ENCODE assay signal across 8 cellular contexts in the genomic region with DNA sequence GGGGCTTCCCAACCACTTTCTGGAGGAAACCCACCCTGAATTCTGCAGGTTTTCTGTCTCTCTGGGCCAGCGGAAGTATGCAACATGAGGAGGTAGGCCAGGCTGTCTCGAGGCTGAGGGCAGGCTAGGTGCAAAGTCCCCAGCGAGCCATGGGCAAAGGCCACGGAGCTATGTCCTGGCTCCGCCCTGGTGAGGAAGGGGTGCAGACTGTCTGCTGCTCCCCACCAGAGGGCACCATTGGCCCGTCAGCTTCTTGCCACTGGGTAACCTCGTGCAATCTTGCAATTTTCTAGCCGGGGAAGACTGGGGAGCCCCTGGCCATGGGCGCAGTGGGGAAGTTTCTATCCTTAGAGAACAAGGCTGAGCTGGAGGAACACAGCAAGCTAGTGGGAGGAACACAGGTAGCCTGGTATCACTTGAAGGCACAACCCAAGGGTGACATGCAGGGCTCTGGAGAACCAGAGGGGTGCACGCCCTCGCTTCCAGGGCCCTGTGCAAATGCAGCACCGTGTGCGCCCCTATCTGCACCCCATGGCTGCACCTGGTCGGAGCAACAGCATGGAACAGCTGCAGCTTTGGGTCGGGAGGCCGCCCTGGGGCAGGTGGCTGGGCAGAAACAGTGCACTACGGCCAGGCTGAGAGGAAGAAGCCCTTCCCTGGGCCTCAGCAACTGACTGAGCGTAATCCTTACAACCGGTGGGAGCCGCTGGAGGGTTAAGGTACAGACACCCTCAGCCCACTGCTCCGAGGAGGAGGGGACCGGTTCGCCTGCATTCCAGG. TPM values are rescaled to one million over a fixed set of nuclear protein-coding genes. Genes with fewer than 3 reads are reported as not detected.
DNase-seq lines count a peak whose midpoint lies in the region; ATAC-seq and TF ChIP-seq lines count a peak whose summit lies in the region.

No MANE protein-coding gene starts in this region.

- H3K36me3 ChIP-seq in esophagus muscularis mucosa (peaks cover 2 to 23% (median 20%) of the 10 kb centered on the region in 4 donors), muscle layer of duodenum (ENCODE audit: control insufficient read depth in 1 of 2, insufficient read depth in 2 of 2, low read length in 2 of 2) (peaks cover 4 to 8% of the 10 kb centered on the region in 2 donors)

- H3K27ac ChIP-seq in esophagus muscularis mucosa (replicated peaks in 1 of 4): peak overlapping the region; percentile 86 to 95 (median 91)
- H3K27ac ChIP-seq in muscle layer of duodenum (ENCODE audit: low read length): peak overlapping the region; percentile 96

- peak; percentile 71 for ATAC-seq in GM19467 (IDR thresholded peaks at IDR 0.05; ENCODE audit: unreplicated experiment)

- peaks cover 0 to 1% (median 0%) of the 10 kb centered on the region in 7 donors for H3K9me3 Mint-ChIP-seq in CD14-positive monocyte

- TF ChIP-seq EP300 in esophagus muscularis mucosa (IDR thresholded peaks at IDR 0.05): no peak

- H3K9me3 ChIP-seq in esophagus muscularis mucosa (no peaks in the 10 kb centered on the region), muscle layer of duodenum (ENCODE audit: control insufficient read depth in 1 of 2, low read length in 2 of 2) (no peaks in the 10 kb centered on the region)

- no peaks in the 10 kb centered on the region for H3K27me3 ChIP-seq in esophagus muscularis mucosa
- no peaks in the 10 kb centered on the region for H3K27me3 ChIP-seq in muscle layer of duodenum (ENCODE audit: low read depth, low read length)

- peaks cover 92% of the 10 kb centered on the region for H3K4me1 Mint-ChIP-seq in CD14-positive monocyte

- TF ChIP-seq POLR2A in esophagus muscularis mucosa (IDR thresholded peaks at IDR 0.05; ENCODE audit: low read depth): no peak

- H3K4me1 ChIP-seq in esophagus muscularis mucosa: peaks cover 92 to 100% (median 94%) of the 10 kb centered on the region in 4 donors
- H3K4me1 ChIP-seq in muscle layer of duodenum (ENCODE audit: control insufficient read depth in 1 of 2, insufficient read depth in 2 of 2, low read length in 2 of 2): peaks cover 69 to 89% of the 10 kb centered on the region in 2 donors

- peak overlapping the region; percentile 56 to 89 for H3K4me3 Mint-ChIP-seq in CD14-positive monocyte

- peak; percentile 92 for TF ChIP-seq CTCF in CD14-positive monocyte (IDR thresholded peaks at IDR 0.05)
- TF ChIP-seq CTCF in esophagus muscularis mucosa (IDR thresholded peaks at IDR 0.05): peak; percentile 92 to 98 (median 95)

- 23% methylated on average over 18 of the region's 23 CpGs for WGBS in esophagus muscularis mucosa

- H3K36me3 Mint-ChIP-seq in CD14-positive monocyte: peaks cover 28 to 52% of the 10 kb centered on the region in 2 donors

- intact Hi-C loops in CD14-positive monocyte (cut with micrococcal nuclease) (loop anchor here (2.0 kb wide), 1 partner anchor 36 kb away; the partner anchor contains the start of gene PXN (in 2 of the 2)), esophagus muscularis mucosa (cut with DNase I) (loop anchor here (1.0 to 2.0 kb wide), 2 partner anchors 37 to 62 kb away; partner anchors contain the start of genes PXN and RNU4-2)

- H3K27ac Mint-ChIP-seq in CD14-positive monocyte: peak overlapping the region; percentile 75 to 98 (median 85)

- H3K4me3 ChIP-seq in esophagus muscularis mucosa (peak overlapping the region; percentile 14 to 39 (median 26)), muscle layer of duodenum (ENCODE audit: low read depth in 1 of 2, low read length in 2 of 2) (peak overlapping the region; percentile 34 to 46)

- peaks cover 0 to 1% (median 0%) of the 10 kb centered on the region in 3 donors for H3K27me3 Mint-ChIP-seq in CD14-positive monocyte (ENCODE audit: low read depth in 3 of 3)

- DNase-seq in CD14-positive monocyte (ENCODE audit: low spot score): peak; percentile 85
- DNase-seq in KG1 (lab: John Stamatoyannopoulos, UW): peak; percentile 78
- DNase-seq in OCI-M2 (lab: John Stamatoyannopoulos, UW; ENCODE audit: unreplicated experiment): peak; percentile 23
- DNase-seq in activated T-cell treated with anti-CD3 and anti-CD28 coated beads, Interleukin-2, amount 50 U/mL, for 48 hours: peak; percentile 93 to 94
- no peak for DNase-seq in esophagus muscularis mucosa (ENCODE audit: extremely low spot score)
- DNase-seq in stimulated activated CD8-positive, alpha-beta memory T cell treated with anti-CD3 and anti-CD28 coated beads, Interleukin-7, amount 100 ng/mL, for 24 hours (ENCODE audit: low read depth): peak; percentile 83

RNA-seq across cellular contexts. Expression of gene RPLP0, which starts 27.6 kb away (rescaled TPM):
- 100 to 1,000 TPM; 650 to 651 TPM for polyA plus RNA-seq in CD14-positive monocyte
- 1,000 to 10,000 TPM; 2,092 to 2,985 (median 2,271) TPM for total RNA-seq in esophagus muscularis mucosa

RNA-seq across cellular contexts. Expression of gene GCN1, which starts 34.0 kb away (rescaled TPM):
- polyA plus RNA-seq in CD14-positive monocyte: 1 to 10 TPM; 5.0 to 8.3 TPM
- 10 to 100 TPM; 38.6 to 94.6 (median 49.3) TPM for total RNA-seq in esophagus muscularis mucosa

RNA-seq across cellular contexts. Expression of gene PXN, which starts 37.0 kb away (rescaled TPM):
- polyA plus RNA-seq in CD14-positive monocyte: 10 to 100 TPM; 62.5 to 98.4 TPM
- 10 to 100 TPM; 51.9 to 89.4 (median 71.9) TPM for total RNA-seq in esophagus muscularis mucosa
